In the genomic region with DNA sequence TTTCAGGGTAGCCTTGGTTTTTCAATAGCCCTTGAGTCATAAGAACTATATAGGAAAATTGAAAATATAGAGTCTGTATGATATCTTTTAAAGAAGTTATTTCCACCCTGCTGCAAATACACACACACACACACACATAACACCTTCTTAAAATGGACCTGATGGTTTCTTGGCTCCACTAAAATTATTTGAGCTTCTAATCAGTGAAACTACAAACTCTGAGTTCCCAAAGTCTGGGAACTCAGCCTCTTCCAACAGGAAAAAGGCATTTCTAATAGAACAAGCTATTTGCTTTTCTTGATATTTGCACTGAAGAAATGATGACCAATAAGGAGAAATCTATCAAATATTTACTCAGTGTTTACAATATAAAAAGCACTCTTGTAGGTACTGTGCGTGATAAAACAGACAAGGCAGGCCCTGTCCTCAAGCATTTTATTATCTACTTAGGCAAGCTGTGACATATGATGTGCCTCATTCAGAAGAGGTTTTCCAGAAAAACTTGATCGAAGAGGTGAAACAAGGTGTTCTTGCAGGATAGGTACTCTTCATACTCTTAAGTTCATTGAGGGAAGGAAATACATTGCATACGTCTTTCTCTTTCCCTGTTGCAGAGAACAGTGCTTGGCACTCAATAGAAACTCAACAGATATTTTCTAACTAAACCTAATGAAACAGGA, we compare ENCODE assay signal across 16 cellular contexts.
DNase-seq lines count a peak whose midpoint lies in the region; ATAC-seq, FAIRE-seq and TF ChIP-seq lines count a peak whose summit lies in the region.
"Had no signal": no experiment of that assay in that cellular context is flagged by ENCODE, and none has a peak within 500 bp of the region (broad histone marks: within the 10 kb centered on the region; RNA-seq: fewer than 3 reads in every experiment).

No MANE protein-coding gene starts in this region.

- no peaks in the 10 kb centered on the region for H3K27me3 Mint-ChIP-seq in type B pancreatic cell
- H3K27me3 Mint-ChIP-seq: CD4-positive, alpha-beta memory T cell had no signal

- WGBS in A549 (ENCODE audit: missing lambda C conversion rate), result 78% methylated on average over 3 of the region's 3 CpGs
- WGBS in heart left ventricle, 4 donors, result 80 to 89% (median 82%) methylated on average over 3 of the region's 3 CpGs

- no peak for ATAC-seq in A549
- peak; percentile 51 to 63 for ATAC-seq in lower lobe of right lung
- no peak for ATAC-seq in HG02610 (IDR thresholded peaks at IDR 0.05; ENCODE audit: unreplicated experiment)
- ATAC-seq in heart left ventricle, result no peak

- TF ChIP-seq CTCF in A549 (IDR thresholded peaks at IDR 0.05) (no peak), VCaP (conservative IDR thresholded peaks at IDR 0.05) (no peak), lower lobe of right lung (IDR thresholded peaks at IDR 0.05) (no peak), type B pancreatic cell (conservative IDR thresholded peaks at IDR 0.05) (no peak), heart left ventricle (IDR thresholded peaks at IDR 0.05) (no peak)

- H3K4me2 ChIP-seq in A549, result no peak overlapping the region

- peak overlapping the region; percentile 5 for H3K27ac Mint-ChIP-seq in type B pancreatic cell
- H3K27ac Mint-ChIP-seq: CD4-positive, alpha-beta memory T cell had no signal

- no peaks in the 10 kb centered on the region for H3K27me3 ChIP-seq in lower lobe of right lung (ENCODE audit: low read depth)
- no peaks in the 10 kb centered on the region for H3K27me3 ChIP-seq in heart left ventricle
- H3K27me3 ChIP-seq: BE2C had no signal

- CTCF ChIA-PET in A549 (lab: Yijun Ruan, JAX), result interaction anchor here (0.8 kb wide), 1 partner anchor 51 kb away, joined by 3 read pairs; no protein-coding TSS in a partner anchor

- H3K4me3 Mint-ChIP-seq in type B pancreatic cell, result peak overlapping the region; percentile 42
- H3K4me3 Mint-ChIP-seq: CD4-positive, alpha-beta memory T cell had no signal

- no peak for TF ChIP-seq EP300 in A549 (IDR thresholded peaks at IDR 0.05)

- H3K27ac ChIP-seq in A549 (no peak overlapping the region), VCaP (peak overlapping the region; percentile 39), lower lobe of right lung (no peak overlapping the region), heart left ventricle (no peak overlapping the region)
- H3K27ac ChIP-seq: C4-2B had no signal

- no peak for TF ChIP-seq POLR2A in A549 (IDR thresholded peaks at IDR 0.05; ENCODE audit: low read length)
- no peak for TF ChIP-seq POLR2A in heart left ventricle (IDR thresholded peaks at IDR 0.05)

- FAIRE-seq in A549 (lab: Jason Lieb, UNC), result peak; percentile 28
- FAIRE-seq: A204.1, GM12892, H1 had no signal

- POLR2A ChIA-PET in A549 (lab: Yijun Ruan, JAX), result no interaction called here

- peak in 1 of 2 experiments; percentile 3 for DNase-seq in A549 (ENCODE audit: low read depth in 1 of 2, low spot score in 1 of 2)
- DNase-seq in lower lobe of right lung, result no peak
- no peak for DNase-seq in type B pancreatic cell (ENCODE audit: extremely low spot score, unreplicated experiment)
- DNase-seq in NCI-H1436 (lab: John Stamatoyannopoulos, UW), result no peak
- DNase-seq in heart left ventricle, result no peak
- DNase-seq: BE2C; CD4-positive, alpha-beta memory T cell; DND-41; GDM1 had no signal

- no peak for TF ChIP-seq RAD21 in A549 (conservative IDR thresholded peaks at IDR 0.05 in 1 of 2, IDR thresholded peaks at IDR 0.05 in 1 of 2)

- H3K4me1 ChIP-seq in A549, result peaks cover 7% of the 10 kb centered on the region
- H3K4me1 ChIP-seq in lower lobe of right lung, result no peaks in the 10 kb centered on the region
- H3K4me1 ChIP-seq in heart left ventricle, result no peaks in the 10 kb centered on the region
- H3K4me1 ChIP-seq: BE2C, HAP-1 had no signal

- intact Hi-C loops in lower lobe of right lung (cut with DNase I) (no loop called here), heart left ventricle (cut with DNase I) (no loop called here)

- H3K36me3 ChIP-seq in lower lobe of right lung (no peaks in the 10 kb centered on the region), heart left ventricle (no peaks in the 10 kb centered on the region)
- H3K36me3 ChIP-seq: BE2C, HAP-1 had no signal

- H3K4me1 Mint-ChIP-seq in type B pancreatic cell (ENCODE audit: unreplicated experiment), result no peaks in the 10 kb centered on the region
- H3K4me1 Mint-ChIP-seq: CD4-positive, alpha-beta memory T cell had no signal

- H3K9me3 ChIP-seq in A549 (no peaks in the 10 kb centered on the region), lower lobe of right lung (no peaks in the 10 kb centered on the region), heart left ventricle (peaks cover 0 to 3% (median 0%) of the 10 kb centered on the region in 12 donors)
- H3K9me3 ChIP-seq: BE2C, HAP-1 had no signal

- no peak overlapping the region for H3K4me3 ChIP-seq in A549
- no peak overlapping the region for H3K4me3 ChIP-seq in lower lobe of right lung
- no peak overlapping the region for H3K4me3 ChIP-seq in heart left ventricle
- H3K4me3 ChIP-seq: HAP-1 had no signal

- peaks cover 6% of the 10 kb centered on the region for H3K9me3 Mint-ChIP-seq in type B pancreatic cell

- H3K36me3 Mint-ChIP-seq in type B pancreatic cell, result peaks cover 5% of the 10 kb centered on the region
- H3K36me3 Mint-ChIP-seq: CD4-positive, alpha-beta memory T cell had no signal

TF ChIP-seq in A549, 52 proteins besides CTCF, POLR2A, EP300 and RAD21:
- TF ChIP-seq ESRRA (IDR thresholded peaks at IDR 0.05; ENCODE audit: borderline replicate concordance, low read length) (no peak), MAZ (IDR thresholded peaks at IDR 0.05; ENCODE audit: borderline replicate concordance, low read depth, low read length) (no peak), ZNF302 (CRISPR knock-in tag; IDR thresholded peaks at IDR 0.05) (no peak), NR3C1 (IDR thresholded peaks at IDR 0.05) (no peak), CBX8 (IDR thresholded peaks at IDR 0.05) (no peak), PHF8 (IDR thresholded peaks at IDR 0.05; ENCODE audit: borderline replicate concordance, low read depth) (no peak), MAFK (IDR thresholded peaks at IDR 0.05; ENCODE audit: partially characterized antibody) (no peak), EHMT2 (IDR thresholded peaks at IDR 0.05; ENCODE audit: low read depth) (no peak)
- TF ChIP-seq, protein P1, sequence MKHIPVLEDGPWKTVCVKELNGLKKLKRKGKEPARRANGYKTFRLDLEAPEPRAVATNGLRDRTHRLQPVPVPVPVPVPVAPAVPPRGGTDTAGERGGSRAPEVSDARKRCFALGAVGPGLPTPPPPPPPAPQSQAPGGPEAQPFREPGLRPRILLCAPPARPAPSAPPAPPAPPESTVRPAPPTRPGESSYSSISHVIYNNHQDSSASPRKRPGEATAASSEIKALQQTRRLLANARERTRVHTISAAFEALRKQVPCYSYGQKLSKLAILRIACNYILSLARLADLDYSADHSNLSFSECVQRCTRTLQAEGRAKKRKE (CRISPR knock-in tag; IDR thresholded peaks at IDR 0.05; ENCODE audit: low read depth), result no peak
TF ChIP-seq in A549: peak in this region for 0.

Comparison
In these comparisons a context has a peak if more than half of its experiments do, and no peak if none do; other contexts are left out.
1. ATAC-seq: peak in lower lobe of right lung (2 of 2); none in A549 (0 of 2), HG02610 (single experiment) and heart left ventricle (0 of 4).